ENCODE assay signal across 1 cellular context in genomic region chr11:103548838-103549237, GRCh38.
TF ChIP-seq lines count a peak whose summit lies in the region.

No MANE protein-coding gene starts in this region.

TF ChIP-seq in HepG2, 621 proteins besides CTCF, POLR2A, EP300 and RAD21 (continued from another document):
- no peak for TF ChIP-seq KDM6A (CRISPR knock-in tag; IDR thresholded peaks at IDR 0.05; ENCODE audit: low read depth)
- no peak for TF ChIP-seq MTERF4 (CRISPR knock-in tag; IDR thresholded peaks at IDR 0.05)
- TF ChIP-seq GTF3A (CRISPR knock-in tag; conservative IDR thresholded peaks at IDR 0.05): no peak
- no peak for TF ChIP-seq NR2F6 (IDR thresholded peaks at IDR 0.05)
- no peak for TF ChIP-seq NR2F6 (CRISPR knock-in tag; IDR thresholded peaks at IDR 0.05)
TF ChIP-seq in HepG2: peak in this region for 2.
